13 cellular contexts compared by ENCODE assay signal in genomic region chr1:235206533-235207201, GRCh38. TPM values are rescaled to one million over a fixed set of nuclear protein-coding genes. Genes with fewer than 3 reads are reported as not detected.
A peak's percentile ranks its signal among the peaks of the same experiment; 100 is the strongest.
DNase-seq lines count a peak whose midpoint lies in the region; ATAC-seq lines count a peak whose summit lies in the region.
"Had no signal": no experiment of that assay in that cellular context is flagged by ENCODE, and none has a peak within 500 bp of the region (broad histone marks: within the 10 kb centered on the region; RNA-seq: fewer than 3 reads in every experiment).

No MANE protein-coding gene starts in this region.

- H3K27me3 ChIP-seq in SJCRH30: no peaks in the 10 kb centered on the region
- H3K27me3 ChIP-seq in effector memory CD4-positive, alpha-beta T cell (replicated peaks; ENCODE audit: control insufficient read depth, insufficient read depth, low read length, poor library complexity, severe bottlenecking): no peaks in the 10 kb centered on the region

- peak overlapping the region; percentile 58 for H3K4me3 Mint-ChIP-seq in activated naive CD4-positive, alpha-beta T cell treated with anti-CD3 and anti-CD28 coated beads, Interleukin-2, amount 50 U/mL, for 24 hours
- H3K4me3 Mint-ChIP-seq in stimulated activated naive CD8-positive, alpha-beta T cell treated with anti-CD3 and anti-CD28 coated beads, Interleukin-15, Interleukin-2, amounts not matched to agents 100 ng/mL and 50 ng/mL, for 24 hours: peak overlapping the region; percentile 32

- H3K4me3 ChIP-seq in SJCRH30: no peak overlapping the region
- no peak overlapping the region for H3K4me3 ChIP-seq in effector memory CD4-positive, alpha-beta T cell (ENCODE audit: insufficient read depth, low read depth, low read length, poor library complexity, severe bottlenecking)

- ATAC-seq in HG02678 (IDR thresholded peaks at IDR 0.05; ENCODE audit: unreplicated experiment): no peak
- no peak for ATAC-seq in GM18907 (IDR thresholded peaks at IDR 0.05; ENCODE audit: unreplicated experiment)

- 0 out of 2 replicates have a peak, but pooled peaks cover 6% of the 10 kb centered on the region for H3K4me1 ChIP-seq in SJCRH30
- peaks cover 15% of the 10 kb centered on the region for H3K4me1 ChIP-seq in effector memory CD4-positive, alpha-beta T cell (ENCODE audit: control insufficient read depth, insufficient read depth, low read length, poor library complexity, severe bottlenecking)

- DNase-seq in activated naive CD4-positive, alpha-beta T cell treated with Interleukin-2 at 50 U/mL for 16 hours: no peak
- no peak for DNase-seq in SJCRH30
- DNase-seq in effector memory CD4-positive, alpha-beta T cell: no peak
- DNase-seq in dedifferentiated amniotic fluid mesenchymal stem cell (ENCODE audit: extremely low spot score): no peak
- DNase-seq: activated gamma-delta T cell, NCI-H524 treated with DMSO at 0.1 percent for 48 hours, posterior cingulate gyrus, SW 1271 had no signal

- no peaks in the 10 kb centered on the region for H3K9me3 ChIP-seq in SJCRH30 (replicated peaks)
- no peaks in the 10 kb centered on the region for H3K9me3 ChIP-seq in effector memory CD4-positive, alpha-beta T cell (ENCODE audit: control insufficient read depth, low read length)

- peaks cover 35% of the 10 kb centered on the region for H3K36me3 ChIP-seq in SJCRH30
- peaks cover under 1% of the 10 kb centered on the region for H3K36me3 ChIP-seq in effector memory CD4-positive, alpha-beta T cell (ENCODE audit: control insufficient read depth, insufficient read depth, low read length)

- no peaks in the 10 kb centered on the region for H3K27me3 Mint-ChIP-seq in activated naive CD4-positive, alpha-beta T cell treated with anti-CD3 and anti-CD28 coated beads, Interleukin-2, amount 50 U/mL, for 24 hours
- no peaks in the 10 kb centered on the region for H3K27me3 Mint-ChIP-seq in stimulated activated naive CD8-positive, alpha-beta T cell treated with anti-CD3 and anti-CD28 coated beads, Interleukin-15, Interleukin-2, amounts not matched to agents 100 ng/mL and 50 ng/mL, for 24 hours

- no peaks in the 10 kb centered on the region for H3K9me3 Mint-ChIP-seq in activated naive CD4-positive, alpha-beta T cell treated with anti-CD3 and anti-CD28 coated beads, Interleukin-2, amount 50 U/mL, for 24 hours
- no peaks in the 10 kb centered on the region for H3K9me3 Mint-ChIP-seq in stimulated activated naive CD8-positive, alpha-beta T cell treated with anti-CD3 and anti-CD28 coated beads, Interleukin-15, Interleukin-2, amounts not matched to agents 100 ng/mL and 50 ng/mL, for 24 hours

- 0 out of 2 replicates have a peak overlapping the region, but pooled peaks have one; percentile 7 for H3K27ac ChIP-seq in SJCRH30
- H3K27ac ChIP-seq in effector memory CD4-positive, alpha-beta T cell (ENCODE audit: insufficient read depth, low read length, poor library complexity, severe bottlenecking): peak overlapping the region; percentile 34
- H3K27ac ChIP-seq: epithelial cell of prostate had no signal

- peaks cover 9% of the 10 kb centered on the region for H3K36me3 Mint-ChIP-seq in activated naive CD4-positive, alpha-beta T cell treated with anti-CD3 and anti-CD28 coated beads, Interleukin-2, amount 50 U/mL, for 24 hours
- H3K36me3 Mint-ChIP-seq in stimulated activated naive CD8-positive, alpha-beta T cell treated with anti-CD3 and anti-CD28 coated beads, Interleukin-15, Interleukin-2, amounts not matched to agents 100 ng/mL and 50 ng/mL, for 24 hours (ENCODE audit: low read depth): peaks cover 27% of the 10 kb centered on the region

- peaks cover 32% of the 10 kb centered on the region for H3K4me1 Mint-ChIP-seq in activated naive CD4-positive, alpha-beta T cell treated with anti-CD3 and anti-CD28 coated beads, Interleukin-2, amount 50 U/mL, for 24 hours
- peaks cover 32% of the 10 kb centered on the region for H3K4me1 Mint-ChIP-seq in stimulated activated naive CD8-positive, alpha-beta T cell treated with anti-CD3 and anti-CD28 coated beads, Interleukin-15, Interleukin-2, amounts not matched to agents 100 ng/mL and 50 ng/mL, for 24 hours (ENCODE audit: low read depth)

- peak overlapping the region; percentile 96 for H3K27ac Mint-ChIP-seq in activated naive CD4-positive, alpha-beta T cell treated with anti-CD3 and anti-CD28 coated beads, Interleukin-2, amount 50 U/mL, for 24 hours
- H3K27ac Mint-ChIP-seq in stimulated activated naive CD8-positive, alpha-beta T cell treated with anti-CD3 and anti-CD28 coated beads, Interleukin-15, Interleukin-2, amounts not matched to agents 100 ng/mL and 50 ng/mL, for 24 hours: peak overlapping the region; percentile 93

RNA-seq across cellular contexts. Expression of gene RBM34, which starts 45.6 kb away (rescaled TPM):
- 68.1 and 72.7 TPM in 2 replicates for total RNA-seq in SJCRH30 (2014; rRNA removed; shearing (Covaris generic))
